ENCODE assay signal across 1 cellular context in the genomic region with DNA sequence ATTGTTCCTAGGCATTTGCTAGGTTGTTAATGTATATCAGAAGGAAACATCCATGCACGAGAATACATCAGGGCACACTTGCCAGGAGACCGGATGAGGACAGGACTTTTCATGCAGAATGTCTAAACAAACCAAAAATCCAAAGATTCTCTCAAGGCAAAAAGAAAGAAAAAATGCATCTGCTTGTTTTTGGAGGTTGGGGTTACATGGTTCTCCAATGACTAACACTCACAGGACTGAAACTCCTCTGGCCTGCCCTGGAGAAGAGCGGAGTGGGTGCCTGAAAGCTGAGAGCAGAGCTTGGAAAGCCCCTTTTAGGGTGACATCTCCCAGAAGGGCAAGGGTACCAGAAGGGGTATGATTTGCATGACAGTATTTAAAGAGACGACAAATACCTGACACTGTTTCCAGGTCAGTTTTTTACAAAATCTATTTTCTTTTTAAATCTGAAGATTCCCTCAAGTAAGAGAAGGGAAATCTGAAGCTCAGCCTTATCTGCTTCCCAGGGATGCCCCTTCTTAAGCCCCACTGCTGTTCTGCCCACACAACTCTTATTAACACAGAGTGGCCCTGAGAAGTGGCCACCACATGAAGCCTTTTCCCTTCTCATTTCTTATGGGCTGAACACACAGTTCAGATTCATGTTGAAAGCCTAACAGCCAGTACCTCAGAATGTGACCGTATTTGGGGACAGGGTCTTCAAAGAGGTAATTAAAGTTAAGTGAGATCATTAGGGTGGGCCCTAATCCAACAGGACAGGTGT.
TF ChIP-seq lines count a peak whose summit lies in the region.

No MANE protein-coding gene starts in this region.

TF ChIP-seq in WTC11, 78 proteins besides CTCF, POLR2A, EP300 and RAD21 (continued from another document):
- TF ChIP-seq, protein P1, sequence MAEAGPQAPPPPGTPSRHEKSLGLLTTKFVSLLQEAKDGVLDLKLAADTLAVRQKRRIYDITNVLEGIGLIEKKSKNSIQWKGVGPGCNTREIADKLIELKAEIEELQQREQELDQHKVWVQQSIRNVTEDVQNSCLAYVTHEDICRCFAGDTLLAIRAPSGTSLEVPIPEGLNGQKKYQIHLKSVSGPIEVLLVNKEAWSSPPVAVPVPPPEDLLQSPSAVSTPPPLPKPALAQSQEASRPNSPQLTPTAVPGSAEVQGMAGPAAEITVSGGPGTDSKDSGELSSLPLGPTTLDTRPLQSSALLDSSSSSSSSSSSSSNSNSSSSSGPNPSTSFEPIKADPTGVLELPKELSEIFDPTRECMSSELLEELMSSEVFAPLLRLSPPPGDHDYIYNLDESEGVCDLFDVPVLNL (CRISPR knock-in tag; IDR thresholded peaks at IDR 0.05; ENCODE audit: borderline replicate concordance, low read depth): no peak
- TF ChIP-seq, protein P2, sequence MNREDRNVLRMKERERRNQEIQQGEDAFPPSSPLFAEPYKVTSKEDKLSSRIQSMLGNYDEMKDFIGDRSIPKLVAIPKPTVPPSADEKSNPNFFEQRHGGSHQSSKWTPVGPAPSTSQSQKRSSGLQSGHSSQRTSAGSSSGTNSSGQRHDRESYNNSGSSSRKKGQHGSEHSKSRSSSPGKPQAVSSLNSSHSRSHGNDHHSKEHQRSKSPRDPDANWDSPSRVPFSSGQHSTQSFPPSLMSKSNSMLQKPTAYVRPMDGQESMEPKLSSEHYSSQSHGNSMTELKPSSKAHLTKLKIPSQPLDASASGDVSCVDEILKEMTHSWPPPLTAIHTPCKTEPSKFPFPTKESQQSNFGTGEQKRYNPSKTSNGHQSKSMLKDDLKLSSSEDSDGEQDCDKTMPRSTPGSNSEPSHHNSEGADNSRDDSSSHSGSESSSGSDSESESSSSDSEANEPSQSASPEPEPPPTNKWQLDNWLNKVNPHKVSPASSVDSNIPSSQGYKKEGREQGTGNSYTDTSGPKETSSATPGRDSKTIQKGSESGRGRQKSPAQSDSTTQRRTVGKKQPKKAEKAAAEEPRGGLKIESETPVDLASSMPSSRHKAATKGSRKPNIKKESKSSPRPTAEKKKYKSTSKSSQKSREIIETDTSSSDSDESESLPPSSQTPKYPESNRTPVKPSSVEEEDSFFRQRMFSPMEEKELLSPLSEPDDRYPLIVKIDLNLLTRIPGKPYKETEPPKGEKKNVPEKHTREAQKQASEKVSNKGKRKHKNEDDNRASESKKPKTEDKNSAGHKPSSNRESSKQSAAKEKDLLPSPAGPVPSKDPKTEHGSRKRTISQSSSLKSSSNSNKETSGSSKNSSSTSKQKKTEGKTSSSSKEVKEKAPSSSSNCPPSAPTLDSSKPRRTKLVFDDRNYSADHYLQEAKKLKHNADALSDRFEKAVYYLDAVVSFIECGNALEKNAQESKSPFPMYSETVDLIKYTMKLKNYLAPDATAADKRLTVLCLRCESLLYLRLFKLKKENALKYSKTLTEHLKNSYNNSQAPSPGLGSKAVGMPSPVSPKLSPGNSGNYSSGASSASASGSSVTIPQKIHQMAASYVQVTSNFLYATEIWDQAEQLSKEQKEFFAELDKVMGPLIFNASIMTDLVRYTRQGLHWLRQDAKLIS (CRISPR knock-in tag; IDR thresholded peaks at IDR 0.05; ENCODE audit: borderline replicate concordance): no peak
- TF ChIP-seq JUN (CRISPR knock-in tag; IDR thresholded peaks at IDR 0.05): no peak
- TF ChIP-seq, protein P3, sequence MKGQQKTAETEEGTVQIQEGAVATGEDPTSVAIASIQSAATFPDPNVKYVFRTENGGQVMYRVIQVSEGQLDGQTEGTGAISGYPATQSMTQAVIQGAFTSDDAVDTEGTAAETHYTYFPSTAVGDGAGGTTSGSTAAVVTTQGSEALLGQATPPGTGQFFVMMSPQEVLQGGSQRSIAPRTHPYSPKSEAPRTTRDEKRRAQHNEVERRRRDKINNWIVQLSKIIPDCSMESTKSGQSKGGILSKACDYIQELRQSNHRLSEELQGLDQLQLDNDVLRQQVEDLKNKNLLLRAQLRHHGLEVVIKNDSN (CRISPR knock-in tag; IDR thresholded peaks at IDR 0.05): no peak
- TF ChIP-seq FOXK1 (CRISPR knock-in tag; IDR thresholded peaks at IDR 0.05): no peak
- no peak for TF ChIP-seq FOXP1 (CRISPR knock-in tag; IDR thresholded peaks at IDR 0.05; ENCODE audit: borderline replicate concordance)
- TF ChIP-seq ZNF423 (CRISPR knock-in tag; IDR thresholded peaks at IDR 0.05): no peak
- no peak for TF ChIP-seq SMAD4 (CRISPR knock-in tag; IDR thresholded peaks at IDR 0.05)
- TF ChIP-seq, protein P4, sequence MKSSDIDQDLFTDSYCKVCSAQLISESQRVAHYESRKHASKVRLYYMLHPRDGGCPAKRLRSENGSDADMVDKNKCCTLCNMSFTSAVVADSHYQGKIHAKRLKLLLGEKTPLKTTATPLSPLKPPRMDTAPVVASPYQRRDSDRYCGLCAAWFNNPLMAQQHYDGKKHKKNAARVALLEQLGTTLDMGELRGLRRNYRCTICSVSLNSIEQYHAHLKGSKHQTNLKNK (CRISPR knock-in tag; IDR thresholded peaks at IDR 0.05): no peak
- TF ChIP-seq ZNF671 (CRISPR knock-in tag; IDR thresholded peaks at IDR 0.05): no peak
- TF ChIP-seq ZBTB21 (CRISPR knock-in tag; IDR thresholded peaks at IDR 0.05; ENCODE audit: borderline replicate concordance): no peak
- no peak for TF ChIP-seq ZNF317 (CRISPR knock-in tag; IDR thresholded peaks at IDR 0.05; ENCODE audit: borderline replicate concordance, low read depth)
- TF ChIP-seq, protein P5, sequence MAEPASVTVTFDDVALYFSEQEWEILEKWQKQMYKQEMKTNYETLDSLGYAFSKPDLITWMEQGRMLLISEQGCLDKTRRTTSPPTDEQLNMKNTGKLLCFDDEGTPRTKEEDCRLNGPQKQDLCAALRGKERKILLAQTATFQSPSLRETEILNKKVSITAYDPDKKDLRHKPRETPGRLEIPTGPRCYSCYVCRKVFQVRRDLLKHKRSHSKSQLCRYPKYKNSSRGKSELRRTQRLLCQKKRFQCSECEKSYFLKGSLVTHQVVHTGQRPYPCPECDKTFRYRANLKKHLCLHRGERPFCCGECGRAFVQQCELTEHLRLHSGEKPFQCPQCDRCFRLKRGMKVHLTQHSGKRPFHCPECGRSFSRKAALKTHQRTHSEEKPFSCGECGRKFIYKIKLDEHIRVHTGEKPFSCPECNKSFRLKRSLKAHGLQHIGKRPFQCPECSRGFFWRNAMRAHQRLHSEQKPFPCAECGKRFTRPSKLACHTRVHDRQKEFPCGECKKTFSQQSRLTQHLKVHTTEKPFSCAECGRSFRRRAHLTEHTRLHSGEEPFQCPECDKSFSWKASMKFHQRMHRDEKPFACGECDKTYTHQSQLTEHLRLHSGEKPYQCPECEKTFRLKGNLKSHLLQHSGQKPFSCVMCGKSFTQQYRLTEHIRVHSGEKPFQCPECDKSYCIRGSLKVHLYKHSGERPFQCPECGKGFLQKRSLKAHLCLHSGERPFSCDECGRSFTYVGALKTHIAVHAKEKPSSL (CRISPR knock-in tag; conservative IDR thresholded peaks at IDR 0.05): no peak
- TF ChIP-seq, protein P6, sequence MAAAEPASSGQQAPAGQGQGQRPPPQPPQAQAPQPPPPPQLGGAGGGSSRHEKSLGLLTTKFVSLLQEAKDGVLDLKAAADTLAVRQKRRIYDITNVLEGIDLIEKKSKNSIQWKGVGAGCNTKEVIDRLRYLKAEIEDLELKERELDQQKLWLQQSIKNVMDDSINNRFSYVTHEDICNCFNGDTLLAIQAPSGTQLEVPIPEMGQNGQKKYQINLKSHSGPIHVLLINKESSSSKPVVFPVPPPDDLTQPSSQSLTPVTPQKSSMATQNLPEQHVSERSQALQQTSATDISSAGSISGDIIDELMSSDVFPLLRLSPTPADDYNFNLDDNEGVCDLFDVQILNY (CRISPR knock-in tag; IDR thresholded peaks at IDR 0.05): no peak
- no peak for TF ChIP-seq MYBL2 (CRISPR knock-in tag; IDR thresholded peaks at IDR 0.05)
